10 cellular contexts compared by ENCODE assay signal in genomic region chr6:30163090-30163917, GRCh38. TPM values are rescaled to one million over a fixed set of nuclear protein-coding genes. Genes with fewer than 3 reads are reported as not detected.
DNase-seq lines count a peak whose midpoint lies in the region; ATAC-seq and TF ChIP-seq lines count a peak whose summit lies in the region.
"Had no signal": no experiment of that assay in that cellular context is flagged by ENCODE, and none has a peak within 500 bp of the region (broad histone marks: within the 10 kb centered on the region; RNA-seq: fewer than 3 reads in every experiment).

Gene TRIM15, plus strand, starts transcription at chr6:30163546. Its CDS starts 139 bp downstream, at chr6:30163685.

- peak; percentile 56 for DNase-seq in GM10248 (ENCODE audit: extremely low spot score)
- DNase-seq in T-helper 9 cell: peak; percentile 13
- DNase-seq in body of pancreas: no peak
- DNase-seq in stimulated activated CD4-positive, alpha-beta T cell treated with anti-CD3 and anti-CD28 coated beads, Interleukin-1b, Interleukin-23, amount 100 ng/mL, for 4 hours (ENCODE audit: low read depth in 2 of 2): peak; percentile 12 to 42
- DNase-seq in RKO (ENCODE audit: low spot score): no peak
- DNase-seq in ecto neural progenitor cell (ENCODE audit: low spot score): no peak
- DNase-seq: DMS79 treated with DMSO at 0.1 percent for 48 hours had no signal

- CTCF ChIA-PET in GM10248 (lab: Yijun Ruan, JAX): interaction anchor here (1.2 kb wide), 2 partner anchors 32 to 61 kb away, joined by 3 to 6 read pairs; no protein-coding TSS in a partner anchor

- H3K27ac ChIP-seq in body of pancreas: no peak within 1 kb of the TSS
- H3K27ac ChIP-seq: skin epidermis had no signal

- POLR2A ChIA-PET in GM10248 (lab: Yijun Ruan, JAX): no interaction called here

- TF ChIP-seq CTCF in GM10248 (IDR thresholded peaks at IDR 0.05; ENCODE audit: control extremely low read depth, extremely low read depth, low read depth, missing control alignments) (no peak), body of pancreas (IDR thresholded peaks at IDR 0.05) (no peak)

- intact Hi-C loops in body of pancreas (cut with DNase I): no loop called here

- no peaks in the 10 kb centered on the region for H3K27me3 ChIP-seq in body of pancreas

- no peaks in the 10 kb centered on the region for H3K4me1 ChIP-seq in body of pancreas

- no peak within 1 kb of the TSS for H3K4me3 ChIP-seq in body of pancreas
- H3K4me3 ChIP-seq: skin epidermis had no signal

- H3K36me3 ChIP-seq in body of pancreas (replicated peaks in 1 of 2; ENCODE audit: insufficient read depth in 1 of 2, low read depth in 2 of 2): no peaks in the 10 kb centered on the region

- TF ChIP-seq POLR2A in body of pancreas (IDR thresholded peaks at IDR 0.05): no peak

- no peaks in the 10 kb centered on the region for H3K9me3 ChIP-seq in body of pancreas

- peak; percentile 50 for ATAC-seq in body of pancreas
- no peak for ATAC-seq in HG03469 (IDR thresholded peaks at IDR 0.05; ENCODE audit: unreplicated experiment)
- ATAC-seq in HG03139 (IDR thresholded peaks at IDR 0.05; ENCODE audit: unreplicated experiment): no peak

- WGBS in body of pancreas, 2 donors: 57 to 71% methylated on average over 25 to 29 of the region's 31 CpGs

RNA-seq across cellular contexts. Expression of gene TRIM15, which starts in this region (rescaled TPM):
- under 1 TPM in 1 of 2 donors, not detected in 1; 0.52 TPM for total RNA-seq in body of pancreas

Comparison
In these comparisons a context has a peak if more than half of its experiments do, and no peak if none do; other contexts are left out.
1. Peak in ATAC-seq in body of pancreas; RNA of the gene not detected or under 1 TPM.
2. DNase-seq: peak in GM10248 (single experiment), T-helper 9 cell (single experiment) and stimulated activated CD4-positive, alpha-beta T cell treated with anti-CD3 and anti-CD28 coated beads, Interleukin-1b, Interleukin-23, amount 100 ng/mL, for 4 hours (2 of 2); none in body of pancreas (0 of 4), RKO (single experiment) and ecto neural progenitor cell (single experiment).